Comparison of ENCODE assay signal across 8 cellular contexts in the genomic region with DNA sequence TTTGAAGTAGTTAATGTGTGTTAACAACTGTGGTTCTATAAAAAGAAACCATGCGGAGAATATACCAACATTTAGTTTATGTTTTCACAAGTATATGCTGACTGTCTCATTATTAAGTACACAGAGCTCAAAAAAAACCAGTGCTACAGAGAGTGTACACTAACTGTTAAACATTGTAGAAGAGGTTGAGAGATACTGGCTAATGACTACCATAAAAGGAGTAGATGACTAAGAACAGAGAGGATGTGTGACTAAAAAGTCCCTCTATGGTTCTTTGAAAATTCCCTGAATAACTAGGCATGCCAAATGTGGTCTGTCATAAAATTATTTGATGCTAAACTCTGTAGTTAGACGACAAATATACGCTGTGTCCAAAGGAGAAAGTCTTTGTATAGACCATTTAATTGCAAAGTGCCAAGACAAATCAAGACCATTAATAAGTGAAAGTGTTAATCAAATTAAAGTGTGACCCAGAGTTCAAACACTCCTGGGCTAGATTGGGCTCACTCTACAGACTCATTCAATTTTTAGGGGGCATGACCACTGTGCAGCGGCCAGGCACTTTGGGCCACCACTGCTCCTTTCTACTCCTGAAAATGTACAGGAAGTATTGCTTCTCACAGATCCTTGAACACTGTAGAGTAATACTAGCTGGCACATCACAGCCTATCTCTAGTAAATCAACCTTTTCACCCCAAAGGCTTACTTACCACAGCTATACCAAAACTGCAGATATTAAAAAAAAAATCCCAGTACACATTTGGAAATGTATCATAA. TPM values are rescaled to one million over a fixed set of nuclear protein-coding genes. Genes with fewer than 3 reads are reported as not detected.
DNase-seq lines count a peak whose midpoint lies in the region; ATAC-seq and TF ChIP-seq lines count a peak whose summit lies in the region.

No MANE protein-coding gene starts in this region.

- TF ChIP-seq RAD21 in HCT116 (IDR thresholded peaks at IDR 0.05; ENCODE audit: low read depth), result no peak

- peak overlapping the region; percentile 50 for H3K4me2 ChIP-seq in HCT116 (ENCODE audit: low read length)

- H3K4me3 ChIP-seq in HCT116 (replicated peaks in 1 of 2; ENCODE audit: low read depth in 1 of 2, low read length in 2 of 2) (no peak overlapping the region), gastroesophageal sphincter (no peak overlapping the region)

- RAD21 ChIA-PET in HCT116 (lab: Charles Lee; ENCODE audit: low non-redundant PET in 1 of 2, low total read pairs in 2 of 2, uncharacterized antibody in 2 of 2, unreplicated experiment in 2 of 2), result no interaction called here

- DNase-seq in HCT116 (ENCODE audit: low read depth, low spot score) (peak; percentile 24), NCI-H226 (peak; percentile 53), fibroblast of peridontal ligament (ENCODE audit: extremely low read depth) (peak; percentile 76), Right ventricle myocardium inferior (ENCODE audit: missing footprints) (no peak), MV-4-11 (lab: John Stamatoyannopoulos, UW) (no peak), D341Med (ENCODE audit: low spot score) (no peak)

- H3K27me3 ChIP-seq in HCT116 (ENCODE audit: insufficient read depth, low read length) (no peaks in the 10 kb centered on the region), gastroesophageal sphincter (no peaks in the 10 kb centered on the region)

- peaks cover 7 to 42% of the 10 kb centered on the region in 2 experiments; a peak in 3 of 4 replicates for H3K4me1 ChIP-seq in HCT116 (ENCODE audit: control insufficient read depth in 1 of 2, insufficient read depth in 2 of 2, low read length in 2 of 2)
- H3K4me1 ChIP-seq in gastroesophageal sphincter, result peaks cover 0 to 10% (median 0%) of the 10 kb centered on the region in 3 donors

- peaks cover 26% of the 10 kb centered on the region for H3K79me2 ChIP-seq in HCT116 (ENCODE audit: insufficient read depth, low read length)

- H3K36me3 ChIP-seq in HCT116 (ENCODE audit: control insufficient read depth in 1 of 2, insufficient read depth in 2 of 2, low read length in 2 of 2) (no peaks in the 10 kb centered on the region), gastroesophageal sphincter (no peaks in the 10 kb centered on the region)

- TF ChIP-seq CTCF in HCT116 (IDR thresholded peaks at IDR 0.05 in 2 of 3, conservative IDR thresholded peaks at IDR 0.05 in 1 of 3; ENCODE audit: borderline replicate concordance in 1 of 3, insufficient read depth in 1 of 3, low read depth in 2 of 3, low read length in 2 of 3), result no peak
- TF ChIP-seq CTCF in gastroesophageal sphincter (IDR thresholded peaks at IDR 0.05), result no peak

- TF ChIP-seq EP300 in gastroesophageal sphincter (IDR thresholded peaks at IDR 0.05), result no peak

- POLR2A ChIA-PET in HCT116 (lab: Charles Lee), result no interaction called here

- no TSS peak for BruUV-seq in HCT116 (replicated peaks; lab: Mats Ljungman, UMichigan)

- no peaks in the 10 kb centered on the region for H4K20me1 ChIP-seq in HCT116 (ENCODE audit: insufficient read depth)

- intact Hi-C loops in HCT116 (cut with micrococcal nuclease), result no loop called here
- intact Hi-C loops in Right ventricle myocardium inferior (cut with DNase I), result no loop called here

- H3K27ac ChIP-seq in HCT116 (ENCODE audit: low read depth, low read length), result no peak overlapping the region
- no peak overlapping the region for H3K27ac ChIP-seq in gastroesophageal sphincter

- H3K9me3 ChIP-seq in HCT116 (ENCODE audit: control insufficient read depth in 1 of 2, insufficient read depth in 1 of 2, low read depth in 1 of 2, low read length in 2 of 2), result no peaks in the 10 kb centered on the region
- no peaks in the 10 kb centered on the region for H3K9me3 ChIP-seq in gastroesophageal sphincter

- no peak overlapping the region for H2AFZ ChIP-seq in HCT116 (ENCODE audit: low read depth, low read length, poor library complexity, severe bottlenecking)

- WGBS in gastroesophageal sphincter (ENCODE audit: low coverage in 1 of 2), 2 donors, result 52 to 57% methylated on average over 3 to 4 of the region's 4 CpGs

- no peak for TF ChIP-seq POLR2A in HCT116 (IDR thresholded peaks at IDR 0.05; ENCODE audit: borderline replicate concordance, extremely low read depth, insufficient read depth, insufficient read length)
- no peak for TF ChIP-seq POLR2A in gastroesophageal sphincter (IDR thresholded peaks at IDR 0.05)

- ATAC-seq in GM18502 (IDR thresholded peaks at IDR 0.05; ENCODE audit: poor library complexity, unreplicated experiment) (peak; percentile 91), HCT116 (peak; percentile 81), gastroesophageal sphincter (no peak), Right ventricle myocardium inferior (no peak)

- H3K9ac ChIP-seq in HCT116 (ENCODE audit: low read length), result no peak overlapping the region

- no peaks in the 10 kb centered on the region for H3K9me2 ChIP-seq in HCT116 (ENCODE audit: insufficient read depth)

- CTCF ChIA-PET in HCT116 (lab: Charles Lee), result no interaction called here

TF ChIP-seq in HCT116, 20 proteins besides CTCF, POLR2A, EP300 and RAD21:
- TF ChIP-seq EGR1 (IDR thresholded peaks at IDR 0.05; ENCODE audit: low read depth) (no peak), JUND (IDR thresholded peaks at IDR 0.05) (0 out of 2 replicates have a peak, but pooled peaks have one; percentile 29), SRF (IDR thresholded peaks at IDR 0.05; ENCODE audit: low read depth) (peak; percentile 84), CBX3 (IDR thresholded peaks at IDR 0.05; ENCODE audit: low read depth) (no peak), EZH2 (IDR thresholded peaks at IDR 0.05) (no peak), FOSL1 (IDR thresholded peaks at IDR 0.05; ENCODE audit: low read depth) (peak; percentile 35; the same call in 1 of the 2 replicates)
TF ChIP-seq in HCT116: peak in this region for 3.

RNA-seq across cellular contexts. Expression of gene SERTAD2, which starts 45.1 kb away (rescaled TPM):
- 80.1 TPM for total RNA-seq in HCT116 (2021; ENCODE audit: unreplicated experiment)
- 62.0 and 63.9 TPM in 2 replicates for polyA plus RNA-seq in HCT116 (2012)
- total RNA-seq in gastroesophageal sphincter, result 10 to 100 TPM; 13.9 to 18.5 (median 15.6) TPM
- 13.6 TPM for total RNA-seq in Right ventricle myocardium inferior

Comparison
In these comparisons a context has a peak if more than half of its experiments do, and no peak if none do; other contexts are left out.
1. ATAC-seq: peak in GM18502 (single experiment) and HCT116 (single experiment); none in gastroesophageal sphincter (single experiment) and Right ventricle myocardium inferior (single experiment).
2. DNase-seq: peak in HCT116 (single experiment), NCI-H226 (single experiment) and fibroblast of peridontal ligament (single experiment); none in Right ventricle myocardium inferior (single experiment), MV-4-11 (single experiment) and D341Med (single experiment).